ENCODE assay signal across 30 cellular contexts in the genomic region with DNA sequence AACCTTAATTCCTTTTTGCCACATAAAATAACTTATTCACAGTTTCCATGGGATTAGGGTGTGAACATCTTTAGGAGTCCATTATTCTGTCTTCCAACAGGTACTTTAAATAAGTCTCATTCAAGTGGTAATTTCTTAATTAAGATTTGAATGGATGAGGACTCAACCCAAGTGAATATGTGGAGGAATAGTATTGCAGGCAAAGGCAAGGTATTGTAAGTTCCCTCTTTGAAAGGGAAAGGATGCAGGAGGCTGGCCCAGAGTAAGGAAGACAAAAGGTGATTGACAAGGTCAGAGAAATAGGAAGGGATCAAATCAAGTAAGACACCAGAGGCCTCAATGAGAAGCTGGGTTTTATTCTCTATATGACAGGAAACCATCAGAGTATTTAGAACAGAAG.
"Had no signal": no experiment of that assay in that cellular context is flagged by ENCODE, and none has a peak within 500 bp of the region (broad histone marks: within the 10 kb centered on the region; RNA-seq: fewer than 3 reads in every experiment).

No MANE protein-coding gene starts in this region.

- H3K27me3 ChIP-seq: cardiac muscle cell, MG63 had no signal

- H3K27ac Mint-ChIP-seq: activated CD4-positive, alpha-beta memory T cell treated with anti-CD3 and anti-CD28 coated beads for 36 hours; activated CD8-positive, alpha-beta memory T cell treated with anti-CD3 and anti-CD28 coated beads, Interleukin-2, amount 10 ng/mL, durations not matched to agents 7 days and 5 days; activated naive CD8-positive, alpha-beta T cell treated with anti-CD3 and anti-CD28 coated beads for 36 hours; activated T-cell treated with anti-CD3 and anti-CD28 coated beads, Interleukin-2, amount 50 U/mL, for 72 hours; activated T-helper 17 cell treated with anti-CD3 and anti-CD28 coated beads, Interleukin-2, amount 50 U/mL, for 72 hours had no signal

- H2AFZ ChIP-seq: PC-9 had no signal

- H3K36me3 Mint-ChIP-seq: activated CD4-positive, alpha-beta memory T cell treated with anti-CD3 and anti-CD28 coated beads for 36 hours; activated CD8-positive, alpha-beta memory T cell treated with anti-CD3 and anti-CD28 coated beads, Interleukin-2, amount 10 ng/mL, durations not matched to agents 7 days and 5 days; activated naive CD8-positive, alpha-beta T cell treated with anti-CD3 and anti-CD28 coated beads for 36 hours had no signal

- FAIRE-seq: TTC549 had no signal

- H3K36me3 ChIP-seq: cardiac muscle cell, MG63 had no signal

- H3K27me3 Mint-ChIP-seq: activated naive CD8-positive, alpha-beta T cell treated with anti-CD3 and anti-CD28 coated beads for 36 hours had no signal

- H3K4me3 Mint-ChIP-seq: activated CD4-positive, alpha-beta memory T cell treated with anti-CD3 and anti-CD28 coated beads for 36 hours; activated CD8-positive, alpha-beta memory T cell treated with anti-CD3 and anti-CD28 coated beads, Interleukin-2, amount 10 ng/mL, durations not matched to agents 7 days and 5 days; activated naive CD8-positive, alpha-beta T cell treated with anti-CD3 and anti-CD28 coated beads for 36 hours; activated T-cell treated with anti-CD3 and anti-CD28 coated beads, Interleukin-2, amount 50 U/mL, for 72 hours; activated T-helper 17 cell treated with anti-CD3 and anti-CD28 coated beads, Interleukin-2, amount 50 U/mL, for 72 hours; central memory CD8-positive, alpha-beta T cell had no signal

- H3K9me3 ChIP-seq: MG63 had no signal

- H3K4me2 ChIP-seq: PC-9 had no signal

- H3K27ac ChIP-seq: cardiac muscle cell, PC-9 had no signal

- H3K4me1 Mint-ChIP-seq: activated CD8-positive, alpha-beta memory T cell treated with anti-CD3 and anti-CD28 coated beads, Interleukin-2, amount 10 ng/mL, durations not matched to agents 7 days and 5 days; activated naive CD8-positive, alpha-beta T cell treated with anti-CD3 and anti-CD28 coated beads for 36 hours; activated T-helper 17 cell treated with anti-CD3 and anti-CD28 coated beads, Interleukin-2, amount 50 U/mL, for 72 hours; central memory CD8-positive, alpha-beta T cell had no signal

- H3K9me3 Mint-ChIP-seq: activated CD4-positive, alpha-beta memory T cell treated with anti-CD3 and anti-CD28 coated beads for 36 hours; activated naive CD8-positive, alpha-beta T cell treated with anti-CD3 and anti-CD28 coated beads for 36 hours; central memory CD8-positive, alpha-beta T cell had no signal

- DNase-seq: activated CD4-positive, alpha-beta memory T cell treated with anti-CD3 and anti-CD28 coated beads for 36 hours; activated CD4-positive, alpha-beta T cell treated with anti-CD3 and anti-CD28 coated beads for 4 hours; activated CD4-positive, alpha-beta T cell treated with anti-CD3 and anti-CD28 coated beads, Interleukin-2, amount 50 U/mL, for 1 hour; activated CD4-positive, CD25-positive, alpha-beta regulatory T cell treated with anti-CD3 and anti-CD28 coated beads, Interleukin-2, amount 50 U/mL, for 72 hours; activated CD8-positive, alpha-beta memory T cell treated with anti-CD3 and anti-CD28 coated beads for 24 hours; activated CD8-positive, alpha-beta memory T cell treated with anti-CD3 and anti-CD28 coated beads, Interleukin-2, amount 10 ng/mL, durations not matched to agents 7 days and 5 days; activated CD8-positive, alpha-beta memory T cell treated with anti-CD3 and anti-CD28 coated beads, Interleukin-2, amount 50 U/mL, for 48 hours; activated effector memory CD4-positive, alpha-beta T cell treated with anti-CD3 and anti-CD28 coated beads, Interleukin-2, amount 50 U/mL, for 16 hours; activated naive CD4-positive, alpha-beta T cell; activated naive CD4-positive, alpha-beta T cell treated with anti-CD3 and anti-CD28 coated beads, Interleukin-2, amount 50 U/mL, for 16 hours; activated naive CD8-positive, alpha-beta T cell treated with anti-CD3 and anti-CD28 coated beads for 36 hours; activated T-cell treated with anti-CD3 and anti-CD28 coated beads, Interleukin-2, amount 50 U/mL, for 72 hours; amniotic stem cell; aorta; Kasumi-1; KG1; MG63; NCI-H1048; NCI-H1105 treated with DMSO at 0.1 percent for 48 hours; NCI-H1436; NCI-H1694; NCI-H1930; NCI-H345; NCI-H524 treated with DMSO at 0.1 percent for 48 hours; PC-9; Right ventricle myocardium superior had no signal

- H3K4me3 ChIP-seq: cardiac muscle cell, MG63, PC-9 had no signal
